ENCODE assay signal across 8 cellular contexts in genomic region chr14:81138429-81138828, GRCh38.
"Had no signal": no experiment of that assay in that cellular context is flagged by ENCODE, and none has a peak within 500 bp of the region (broad histone marks: within the 10 kb centered on the region; RNA-seq: fewer than 3 reads in every experiment).

No MANE protein-coding gene starts in this region.

- DNase-seq: GDM1, GF-D8 had no signal

- H3K4me3 ChIP-seq: GM12878 had no signal

- ATAC-seq: GM12878 had no signal

- FAIRE-seq: G401.6, GM12878, GM12891, GM12892, GM18507, GM19239 had no signal
